1 cellular context compared by ENCODE assay signal in genomic region chr4:8148159-8148558, GRCh38.
TF ChIP-seq lines count a peak whose summit lies in the region.

No MANE protein-coding gene starts in this region.

TF ChIP-seq in HepG2, 621 proteins besides CTCF, POLR2A, EP300 and RAD21:
- TF ChIP-seq ZNF780A (CRISPR knock-in tag; IDR thresholded peaks at IDR 0.05) (no peak), HMGA1 (CRISPR knock-in tag; conservative IDR thresholded peaks at IDR 0.05) (no peak), ZBTB14 (CRISPR knock-in tag; IDR thresholded peaks at IDR 0.05) (no peak), SIN3B (IDR thresholded peaks at IDR 0.05; ENCODE audit: low read length) (no peak), ZNF629 (CRISPR knock-in tag; conservative IDR thresholded peaks at IDR 0.05) (0 out of 2 replicates have a peak, but pooled peaks have one; percentile 17), BORCS8-MEF2B (CRISPR knock-in tag; IDR thresholded peaks at IDR 0.05) (no peak), ETV6 (CRISPR knock-in tag; conservative IDR thresholded peaks at IDR 0.05) (no peak), ZNF556 (CRISPR knock-in tag; IDR thresholded peaks at IDR 0.05; ENCODE audit: borderline replicate concordance) (no peak)
